Comparison of ENCODE assay signal across 21 cellular contexts in genomic region chr18:55054591-55054990, GRCh38.
DNase-seq lines count a peak whose midpoint lies in the region; ATAC-seq and TF ChIP-seq lines count a peak whose summit lies in the region.
"Had no signal": no experiment of that assay in that cellular context is flagged by ENCODE, and none has a peak within 500 bp of the region (broad histone marks: within the 10 kb centered on the region; RNA-seq: fewer than 3 reads in every experiment).

No MANE protein-coding gene starts in this region.

- peaks cover 6% of the 10 kb centered on the region for H3K4me1 Mint-ChIP-seq in brain
- H3K4me1 Mint-ChIP-seq: central memory CD8-positive, alpha-beta T cell had no signal

- no peaks in the 10 kb centered on the region for H3K36me3 Mint-ChIP-seq in brain
- H3K36me3 Mint-ChIP-seq: type B pancreatic cell had no signal

- ATAC-seq in lower lobe of right lung, result peak in 1 of 2 donors; percentile 51
- no peak for ATAC-seq in HG02840 (IDR thresholded peaks at IDR 0.05; ENCODE audit: low FRiP score, unreplicated experiment)
- ATAC-seq in GM18511 (IDR thresholded peaks at IDR 0.05; ENCODE audit: unreplicated experiment), result no peak
- ATAC-seq: esophagus mucosa, GM12878, HCT116 had no signal

- H3K27ac ChIP-seq in lower lobe of right lung (no peak overlapping the region), osteoblast (ENCODE audit: low read depth, low read length) (no peak overlapping the region)
- H3K27ac ChIP-seq: 22Rv1, left ventricle myocardium inferior, sigmoid colon had no signal

- peak overlapping the region in 2 of 5 experiments; percentile 72 to 82 for H3K4me3 Mint-ChIP-seq in brain
- H3K4me3 Mint-ChIP-seq: central memory CD8-positive, alpha-beta T cell; type B pancreatic cell had no signal

- peak overlapping the region; percentile 14 for H3K4me3 ChIP-seq in lower lobe of right lung
- H3K4me3 ChIP-seq in osteoblast (ENCODE audit: insufficient read depth, low read length), result no peak overlapping the region
- H3K4me3 ChIP-seq: GM12878, left ventricle myocardium inferior, sigmoid colon had no signal

- H3K27me3 ChIP-seq in lower lobe of right lung (ENCODE audit: low read depth), result no peaks in the 10 kb centered on the region
- H3K27me3 ChIP-seq in osteoblast (ENCODE audit: insufficient read depth, low read length), result peaks cover 4% of the 10 kb centered on the region
- H3K27me3 ChIP-seq: sigmoid colon had no signal

- peak overlapping the region in 4 of 5 experiments; percentile 31 to 93 (median 69) for H3K27ac Mint-ChIP-seq in brain
- H3K27ac Mint-ChIP-seq: type B pancreatic cell had no signal

- H2AFZ ChIP-seq in osteoblast (ENCODE audit: low read length), result no peak overlapping the region

- peaks cover 6% of the 10 kb centered on the region for H3K27me3 Mint-ChIP-seq in brain
- H3K27me3 Mint-ChIP-seq: central memory CD8-positive, alpha-beta T cell had no signal

- H3K36me3 ChIP-seq in lower lobe of right lung (no peaks in the 10 kb centered on the region), osteoblast (ENCODE audit: insufficient read depth, low read length) (no peaks in the 10 kb centered on the region)
- H3K36me3 ChIP-seq: left ventricle myocardium inferior, sigmoid colon had no signal

- no peak overlapping the region for H3K4me2 ChIP-seq in osteoblast (ENCODE audit: insufficient read depth, low read length)

- H3K4me1 ChIP-seq in lower lobe of right lung (no peaks in the 10 kb centered on the region), osteoblast (ENCODE audit: insufficient read depth, low read length) (peaks cover 2% of the 10 kb centered on the region)
- H3K4me1 ChIP-seq: left ventricle myocardium inferior, sigmoid colon had no signal

- TF ChIP-seq CTCF in brain (conservative IDR thresholded peaks at IDR 0.05), result no peak
- TF ChIP-seq CTCF in lower lobe of right lung (IDR thresholded peaks at IDR 0.05), result no peak
- no peak for TF ChIP-seq CTCF in osteoblast (IDR thresholded peaks at IDR 0.05; ENCODE audit: extremely low read depth, low read depth, low read length)

- H3K9me3 ChIP-seq in lower lobe of right lung (no peaks in the 10 kb centered on the region), osteoblast (ENCODE audit: low read depth, low read length) (no peaks in the 10 kb centered on the region)
- H3K9me3 ChIP-seq: left ventricle myocardium inferior, sigmoid colon had no signal

- intact Hi-C loops in lower lobe of right lung (cut with DNase I), result no loop called here

- H4K20me1 ChIP-seq in osteoblast (ENCODE audit: insufficient read depth, low read length), result no peaks in the 10 kb centered on the region

- H3K9me3 Mint-ChIP-seq in brain, result no peaks in the 10 kb centered on the region
- H3K9me3 Mint-ChIP-seq: central memory CD8-positive, alpha-beta T cell had no signal

- no peaks in the 10 kb centered on the region for H3K79me2 ChIP-seq in osteoblast (ENCODE audit: insufficient read depth, low read length)

- peak; percentile 29 for DNase-seq in DMS 273 (lab: John Stamatoyannopoulos, UW; ENCODE audit: unreplicated experiment)
- DNase-seq in DMS 273 treated with DMSO at 0.1 percent for 48 hours (lab: John Stamatoyannopoulos, UW), result no peak
- DNase-seq in lower lobe of right lung, result no peak
- DNase-seq in superior temporal gyrus (ENCODE audit: extremely low spot score), result peak; percentile 81
- DNase-seq in osteoblast (ENCODE audit: insufficient read length, low spot score, missing footprints), result no peak
- DNase-seq: activated CD4-positive, alpha-beta T cell treated with anti-CD3 and anti-CD28 coated beads for 48 hours; effector CD4-positive, alpha-beta T cell; left ventricle myocardium inferior; NCI-H1930; NCI-H510A; sigmoid colon; stimulated activated naive CD4-positive, alpha-beta T cell treated with Interleukin-2 at 50 U/mL for 16 hours had no signal

Comparison
In these comparisons a context has a peak if more than half of its experiments do, and no peak if none do; other contexts are left out.
1. DNase-seq: peak in DMS 273 (single experiment) and superior temporal gyrus (single experiment); none in DMS 273 treated with DMSO at 0.1 percent for 48 hours (single experiment), lower lobe of right lung (single experiment) and osteoblast (single experiment).